ENCODE assay signal across 17 cellular contexts in the genomic region with DNA sequence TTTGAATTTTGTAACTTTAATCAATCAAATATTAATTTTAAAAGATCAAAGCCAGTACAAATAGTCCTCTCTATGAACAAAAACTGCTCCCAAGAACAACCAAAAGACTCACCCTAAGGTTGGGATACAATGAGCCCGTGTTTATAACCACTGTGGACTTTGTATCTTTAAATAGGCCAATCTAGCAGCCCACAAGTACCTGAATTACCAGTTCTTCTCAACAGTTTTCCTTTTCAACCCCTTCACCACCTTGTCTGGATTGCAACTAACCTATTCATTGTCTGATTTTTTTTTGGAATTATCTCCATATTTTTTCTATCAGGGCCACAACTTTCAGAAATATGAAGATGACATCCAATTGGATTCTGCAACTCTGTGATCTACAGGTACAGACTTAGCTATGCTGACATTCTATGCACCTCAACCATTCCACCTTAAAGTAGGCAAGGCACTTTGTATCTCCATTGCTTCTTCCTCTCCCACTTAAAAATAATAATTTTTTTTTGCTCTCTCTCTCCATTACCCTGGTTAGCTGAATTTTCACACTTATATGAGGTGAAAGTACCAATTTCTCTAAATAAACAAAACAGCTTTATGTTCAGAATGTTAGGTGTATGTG.
DNase-seq lines count a peak whose midpoint lies in the region; ATAC-seq and TF ChIP-seq lines count a peak whose summit lies in the region.
"Had no signal": no experiment of that assay in that cellular context is flagged by ENCODE, and none has a peak within 500 bp of the region (broad histone marks: within the 10 kb centered on the region; RNA-seq: fewer than 3 reads in every experiment).

No MANE protein-coding gene starts in this region.

- H3K36me3 ChIP-seq in body of pancreas (replicated peaks in 1 of 2; ENCODE audit: insufficient read depth in 1 of 2, low read depth in 2 of 2): no peaks in the 10 kb centered on the region
- no peaks in the 10 kb centered on the region for H3K36me3 ChIP-seq in liver (ENCODE audit: control insufficient read depth in 4 of 4, insufficient read depth in 3 of 4, low read depth in 1 of 4, low read length in 3 of 4)
- H3K36me3 ChIP-seq in aorta (ENCODE audit: control insufficient read depth in 1 of 2, insufficient read depth in 2 of 2, low read length in 1 of 2): no peaks in the 10 kb centered on the region
- H3K36me3 ChIP-seq: BE2C had no signal

- peak; percentile 38 for DNase-seq in Calu3
- DNase-seq in body of pancreas: no peak
- no peak for DNase-seq in progenitor cell of endocrine pancreas (ENCODE audit: low spot score, unreplicated experiment)
- DNase-seq in AG08396 (ENCODE audit: low spot score): no peak
- no peak for DNase-seq in aorta
- DNase-seq: BE2C; CD4-positive, CD25-positive, alpha-beta regulatory T cell; DMS79; HFFc6; NCI-H1092 treated with DMSO at 0.1 percent for 48 hours; NCI-H146; NCI-H2029 treated with DMSO at 0.1 percent for 48 hours; NCI-H2171; NK-92 treated with Interleukin-12 subunit alpha and Interleukin-12 subunit beta, amount 100 ng/mL, for 24 hours; Right ventricle myocardium superior had no signal

- ATAC-seq in body of pancreas (peak; percentile 80), HG02588 (IDR thresholded peaks at IDR 0.05; ENCODE audit: unreplicated experiment) (no peak), aorta (ENCODE audit: low FRiP score) (no peak)

- CTCF ChIA-PET in Calu3 (lab: Charles Lee): interaction anchor here (0.7 to 1.3 kb wide), 2 partner anchors 9 to 19 kb away, joined by 3 to 4 read pairs; no protein-coding TSS in a partner anchor

- BruUV-seq in Calu3 (replicated peaks; lab: Mats Ljungman, UMichigan): no TSS peak

- no peak overlapping the region for H3K27ac ChIP-seq in body of pancreas
- no peak overlapping the region for H3K27ac ChIP-seq in liver (ENCODE audit: low read depth in 1 of 2, low read length in 2 of 2)
- H3K27ac ChIP-seq in aorta (ENCODE audit: low read depth in 1 of 2, low read length in 2 of 2): no peak overlapping the region

- H3K9ac ChIP-seq in liver (ENCODE audit: low read depth in 1 of 2, low read length in 2 of 2): no peak overlapping the region

- H3K27me3 Mint-ChIP-seq in Calu3 (ENCODE audit: unreplicated experiment) (no peaks in the 10 kb centered on the region), progenitor cell of endocrine pancreas (no peaks in the 10 kb centered on the region)

- 23 to 31% methylated on average over 1 of the region's 1 CpG for WGBS in body of pancreas, 2 donors
- 33% methylated on average over 1 of the region's 1 CpG for WGBS in liver
- WGBS in aorta, 2 donors: 88 to 95% methylated on average over 1 of the region's 1 CpG

- H3K4me1 Mint-ChIP-seq in Calu3 (ENCODE audit: low read depth, unreplicated experiment) (peaks cover 42% of the 10 kb centered on the region), progenitor cell of endocrine pancreas (ENCODE audit: low read depth) (peaks cover 18% of the 10 kb centered on the region)
- H3K4me1 Mint-ChIP-seq: CD4-positive, CD25-positive, alpha-beta regulatory T cell had no signal

- TF ChIP-seq RAD21 in liver (IDR thresholded peaks at IDR 0.05): no peak

- H3K9me3 Mint-ChIP-seq in Calu3 (ENCODE audit: low read depth, unreplicated experiment) (peaks cover 3% of the 10 kb centered on the region), progenitor cell of endocrine pancreas (ENCODE audit: low read depth) (peaks cover 8% of the 10 kb centered on the region)
- H3K9me3 Mint-ChIP-seq: HFFc6 had no signal

- H3K4me3 ChIP-seq in body of pancreas (no peak overlapping the region), liver (ENCODE audit: low read depth in 1 of 3, low read length in 3 of 3) (no peak overlapping the region), aorta (ENCODE audit: low read length in 2 of 2) (no peak overlapping the region)

- H3K27ac Mint-ChIP-seq in Calu3 (ENCODE audit: unreplicated experiment) (peak overlapping the region; percentile 75), progenitor cell of endocrine pancreas (peak overlapping the region; percentile 92)
- H3K27ac Mint-ChIP-seq: CD4-positive, CD25-positive, alpha-beta regulatory T cell; HFFc6 had no signal

- H3K27me3 ChIP-seq in body of pancreas (no peaks in the 10 kb centered on the region), liver (ENCODE audit: control insufficient read depth in 4 of 4, insufficient read depth in 4 of 4, low read length in 3 of 4) (no peaks in the 10 kb centered on the region), aorta (ENCODE audit: control insufficient read depth in 1 of 2, insufficient read depth in 2 of 2, low read length in 1 of 2) (no peaks in the 10 kb centered on the region)
- H3K27me3 ChIP-seq: BE2C had no signal

- TF ChIP-seq CTCF in Calu3 (IDR thresholded peaks at IDR 0.05; ENCODE audit: unreplicated experiment) (no peak), body of pancreas (IDR thresholded peaks at IDR 0.05) (no peak), liver (IDR thresholded peaks at IDR 0.05; ENCODE audit: low read depth, low read length, missing input control) (no peak), progenitor cell of endocrine pancreas (IDR thresholded peaks at IDR 0.05; ENCODE audit: unreplicated experiment) (no peak)

- H3K9me3 ChIP-seq in body of pancreas (no peaks in the 10 kb centered on the region), liver (ENCODE audit: control insufficient read depth in 4 of 4, low read length in 3 of 4) (no peaks in the 10 kb centered on the region), aorta (ENCODE audit: control insufficient read depth, low read length) (no peaks in the 10 kb centered on the region)
- H3K9me3 ChIP-seq: BE2C had no signal

- H3K4me1 ChIP-seq in body of pancreas: peaks cover 5% of the 10 kb centered on the region
- no peaks in the 10 kb centered on the region for H3K4me1 ChIP-seq in liver (ENCODE audit: control insufficient read depth in 4 of 4, insufficient read depth in 4 of 4, low read length in 3 of 4)
- H3K4me1 ChIP-seq in aorta (ENCODE audit: control insufficient read depth in 1 of 2, insufficient read depth in 2 of 2, low read length in 2 of 2): no peaks in the 10 kb centered on the region
- H3K4me1 ChIP-seq: BE2C had no signal

- TF ChIP-seq POLR2A in body of pancreas (IDR thresholded peaks at IDR 0.05): no peak

- intact Hi-C loops in Calu3 (cut with micrococcal nuclease; ENCODE audit: unreplicated experiment) (loop anchor here (1.0 kb wide), 1 partner anchor 20 kb away; no protein-coding TSS in a partner anchor), body of pancreas (cut with DNase I) (no loop called here), aorta (cut with DNase I) (loop anchor here in 1 of 2 donors (5.0 kb wide), 1 partner anchor 47 kb away; no protein-coding TSS in a partner anchor)

- H3K36me3 Mint-ChIP-seq in Calu3 (ENCODE audit: insufficient read depth, unreplicated experiment) (peaks cover 7% of the 10 kb centered on the region), progenitor cell of endocrine pancreas (ENCODE audit: insufficient read depth) (no peaks in the 10 kb centered on the region)
- H3K36me3 Mint-ChIP-seq: CD4-positive, CD25-positive, alpha-beta regulatory T cell had no signal

- peak overlapping the region; percentile 50 for H3K4me3 Mint-ChIP-seq in Calu3 (ENCODE audit: low read depth, unreplicated experiment)
- peak overlapping the region; percentile 68 for H3K4me3 Mint-ChIP-seq in progenitor cell of endocrine pancreas (ENCODE audit: low read depth)
- H3K4me3 Mint-ChIP-seq: CD4-positive, CD25-positive, alpha-beta regulatory T cell; HFFc6 had no signal

TF ChIP-seq in liver, 16 proteins besides CTCF, POLR2A, EP300 and RAD21:
- TF ChIP-seq TAF1 (conservative IDR thresholded peaks at IDR 0.05) (no peak), HNF4G (IDR thresholded peaks at IDR 0.05) (peak; percentile 46), NR2F2 (IDR thresholded peaks at IDR 0.05) (no peak), EGR1 (IDR thresholded peaks at IDR 0.05; ENCODE audit: low read depth in 2 of 2) (no peak), FOXA1 (IDR thresholded peaks at IDR 0.05) (no peak), JUND (IDR thresholded peaks at IDR 0.05) (no peak), SP1 (IDR thresholded peaks at IDR 0.05) (peak; percentile 48), HNF4A (conservative IDR thresholded peaks at IDR 0.05) (peak; percentile 52 to 64)
- TF ChIP-seq, protein P1, sequence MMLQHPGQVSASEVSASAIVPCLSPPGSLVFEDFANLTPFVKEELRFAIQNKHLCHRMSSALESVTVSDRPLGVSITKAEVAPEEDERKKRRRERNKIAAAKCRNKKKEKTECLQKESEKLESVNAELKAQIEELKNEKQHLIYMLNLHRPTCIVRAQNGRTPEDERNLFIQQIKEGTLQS (IDR thresholded peaks at IDR 0.05): no peak
- TF ChIP-seq, protein P2, sequence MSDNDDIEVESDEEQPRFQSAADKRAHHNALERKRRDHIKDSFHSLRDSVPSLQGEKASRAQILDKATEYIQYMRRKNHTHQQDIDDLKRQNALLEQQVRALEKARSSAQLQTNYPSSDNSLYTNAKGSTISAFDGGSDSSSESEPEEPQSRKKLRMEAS (IDR thresholded peaks at IDR 0.05): no peak
- TF ChIP-seq, protein P3, sequence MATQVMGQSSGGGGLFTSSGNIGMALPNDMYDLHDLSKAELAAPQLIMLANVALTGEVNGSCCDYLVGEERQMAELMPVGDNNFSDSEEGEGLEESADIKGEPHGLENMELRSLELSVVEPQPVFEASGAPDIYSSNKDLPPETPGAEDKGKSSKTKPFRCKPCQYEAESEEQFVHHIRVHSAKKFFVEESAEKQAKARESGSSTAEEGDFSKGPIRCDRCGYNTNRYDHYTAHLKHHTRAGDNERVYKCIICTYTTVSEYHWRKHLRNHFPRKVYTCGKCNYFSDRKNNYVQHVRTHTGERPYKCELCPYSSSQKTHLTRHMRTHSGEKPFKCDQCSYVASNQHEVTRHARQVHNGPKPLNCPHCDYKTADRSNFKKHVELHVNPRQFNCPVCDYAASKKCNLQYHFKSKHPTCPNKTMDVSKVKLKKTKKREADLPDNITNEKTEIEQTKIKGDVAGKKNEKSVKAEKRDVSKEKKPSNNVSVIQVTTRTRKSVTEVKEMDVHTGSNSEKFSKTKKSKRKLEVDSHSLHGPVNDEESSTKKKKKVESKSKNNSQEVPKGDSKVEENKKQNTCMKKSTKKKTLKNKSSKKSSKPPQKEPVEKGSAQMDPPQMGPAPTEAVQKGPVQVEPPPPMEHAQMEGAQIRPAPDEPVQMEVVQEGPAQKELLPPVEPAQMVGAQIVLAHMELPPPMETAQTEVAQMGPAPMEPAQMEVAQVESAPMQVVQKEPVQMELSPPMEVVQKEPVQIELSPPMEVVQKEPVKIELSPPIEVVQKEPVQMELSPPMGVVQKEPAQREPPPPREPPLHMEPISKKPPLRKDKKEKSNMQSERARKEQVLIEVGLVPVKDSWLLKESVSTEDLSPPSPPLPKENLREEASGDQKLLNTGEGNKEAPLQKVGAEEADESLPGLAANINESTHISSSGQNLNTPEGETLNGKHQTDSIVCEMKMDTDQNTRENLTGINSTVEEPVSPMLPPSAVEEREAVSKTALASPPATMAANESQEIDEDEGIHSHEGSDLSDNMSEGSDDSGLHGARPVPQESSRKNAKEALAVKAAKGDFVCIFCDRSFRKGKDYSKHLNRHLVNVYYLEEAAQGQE (IDR thresholded peaks at IDR 0.05): no peak
